Comparison of ENCODE assay signal across 8 cellular contexts in the genomic region with DNA sequence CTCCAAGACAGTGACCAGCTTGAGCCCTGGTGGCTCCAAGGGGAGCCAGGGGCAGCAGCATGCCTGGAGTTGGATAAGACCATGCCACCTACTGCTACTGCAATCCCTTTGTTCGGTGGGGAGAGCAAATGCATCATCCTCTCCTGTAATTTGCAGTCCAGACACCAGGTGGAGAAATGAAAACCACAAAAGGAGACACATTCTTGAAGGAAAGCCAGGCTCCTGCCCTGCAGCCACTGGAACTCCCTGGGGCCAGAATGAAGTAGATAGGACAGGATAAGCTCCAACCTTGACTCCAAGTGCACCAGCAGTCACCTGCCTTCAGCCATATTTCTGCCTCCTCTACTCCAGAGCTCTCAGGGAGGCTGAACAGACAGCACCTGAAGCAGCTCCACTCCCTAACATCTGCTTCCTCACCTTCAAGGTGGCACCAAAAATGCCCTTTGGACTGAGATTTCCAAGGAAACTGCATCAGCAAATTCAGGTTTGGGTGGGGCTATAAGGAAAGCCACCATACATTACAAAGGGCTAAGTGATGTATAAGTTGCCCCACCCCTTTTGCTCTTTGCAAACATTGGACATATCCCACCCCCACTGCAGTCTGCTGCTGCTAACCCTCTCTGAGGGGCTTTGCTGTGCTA.
A peak's percentile ranks its signal among the peaks of the same experiment; 100 is the strongest.
DNase-seq lines count a peak whose midpoint lies in the region; ATAC-seq, FAIRE-seq and TF ChIP-seq lines count a peak whose summit lies in the region.

No MANE protein-coding gene starts in this region.

- H3K4me3 ChIP-seq in AG04449 (ENCODE audit: low read depth, low read length) (no peak overlapping the region), MG63 (no peak overlapping the region), esophagus squamous epithelium (no peak overlapping the region), parathyroid adenoma (ENCODE audit: low read depth, low read length) (no peak overlapping the region), ascending aorta (no peak overlapping the region)

- ATAC-seq in GM21381 (IDR thresholded peaks at IDR 0.05; ENCODE audit: unreplicated experiment): no peak

- H3K27me3 Mint-ChIP-seq in activated CD4-positive, alpha-beta memory T cell treated with anti-CD3 and anti-CD28 coated beads, Interleukin-2, amount 10 ng/mL, durations not matched to agents 7 days and 5 days: no peaks in the 10 kb centered on the region

- H3K4me1 ChIP-seq in esophagus squamous epithelium (peaks cover 0 to 9% (median 0%) of the 10 kb centered on the region in 3 donors), parathyroid adenoma (peaks cover 13% of the 10 kb centered on the region), ascending aorta (no peaks in the 10 kb centered on the region)

- no peaks in the 10 kb centered on the region for H3K79me2 ChIP-seq in parathyroid adenoma

- WGBS in esophagus squamous epithelium, 2 donors: 0% methylated on average over 1 of the region's 1 CpG; no CpG with 5 or more reads in 1 of the 2 donors

- peaks cover 12% of the 10 kb centered on the region for H3K36me3 Mint-ChIP-seq in activated CD4-positive, alpha-beta memory T cell treated with anti-CD3 and anti-CD28 coated beads, Interleukin-2, amount 10 ng/mL, durations not matched to agents 7 days and 5 days (ENCODE audit: low read depth)

- H3K9me3 ChIP-seq in MG63 (no peaks in the 10 kb centered on the region), esophagus squamous epithelium (no peaks in the 10 kb centered on the region), parathyroid adenoma (ENCODE audit: control insufficient read depth, low read length) (no peaks in the 10 kb centered on the region), ascending aorta (no peaks in the 10 kb centered on the region)

- FAIRE-seq in GM12892 (lab: Jason Lieb, UNC): peak; percentile 79

- no peak overlapping the region for H3K9ac ChIP-seq in parathyroid adenoma

- intact Hi-C loops in esophagus squamous epithelium (cut with DNase I): no loop called here
- intact Hi-C loops in ascending aorta (cut with DNase I): no loop called here

- H3K27ac Mint-ChIP-seq in activated CD4-positive, alpha-beta memory T cell treated with anti-CD3 and anti-CD28 coated beads, Interleukin-2, amount 10 ng/mL, durations not matched to agents 7 days and 5 days: no peak overlapping the region

- H3K36me3 ChIP-seq in MG63: no peaks in the 10 kb centered on the region
- no peaks in the 10 kb centered on the region for H3K36me3 ChIP-seq in esophagus squamous epithelium
- H3K36me3 ChIP-seq in parathyroid adenoma (ENCODE audit: control insufficient read depth, insufficient read depth, low read length): no peaks in the 10 kb centered on the region
- H3K36me3 ChIP-seq in ascending aorta: no peaks in the 10 kb centered on the region

- peaks cover 42% of the 10 kb centered on the region for H3K4me1 Mint-ChIP-seq in activated CD4-positive, alpha-beta memory T cell treated with anti-CD3 and anti-CD28 coated beads, Interleukin-2, amount 10 ng/mL, durations not matched to agents 7 days and 5 days

- H3K9me3 Mint-ChIP-seq in activated CD4-positive, alpha-beta memory T cell treated with anti-CD3 and anti-CD28 coated beads, Interleukin-2, amount 10 ng/mL, durations not matched to agents 7 days and 5 days: peaks cover 3% of the 10 kb centered on the region

- POLR2A ChIA-PET in AG04449 (lab: Yijun Ruan, JAX): no interaction called here
- POLR2A ChIA-PET in activated CD4-positive, alpha-beta memory T cell treated with anti-CD3 and anti-CD28 coated beads, Interleukin-2, amount 10 ng/mL, durations not matched to agents 7 days and 5 days (lab: Charles Lee): interaction anchor here (0.7 to 1.0 kb wide), 2 partner anchors 64 to 66 kb away, joined by 3 read pairs; a partner anchor contains a TSS

- H3K27me3 ChIP-seq in MG63 (no peaks in the 10 kb centered on the region), esophagus squamous epithelium (no peaks in the 10 kb centered on the region), parathyroid adenoma (ENCODE audit: control insufficient read depth, insufficient read depth, low read length) (no peaks in the 10 kb centered on the region), ascending aorta (no peaks in the 10 kb centered on the region)

- no peak overlapping the region for H3K4me3 Mint-ChIP-seq in activated CD4-positive, alpha-beta memory T cell treated with anti-CD3 and anti-CD28 coated beads, Interleukin-2, amount 10 ng/mL, durations not matched to agents 7 days and 5 days

- CTCF ChIA-PET in AG04449 (lab: Yijun Ruan, JAX): interaction anchor here (1.5 kb wide), 1 partner anchor 246 kb away, joined by 6 read pairs; no protein-coding TSS in a partner anchor
- CTCF ChIA-PET in activated CD4-positive, alpha-beta memory T cell treated with anti-CD3 and anti-CD28 coated beads, Interleukin-2, amount 10 ng/mL, durations not matched to agents 7 days and 5 days (lab: Charles Lee): interaction anchor here (0.8 to 1.2 kb wide), 2 partner anchors 66 to 244 kb away, joined by 3 to 8 read pairs; no protein-coding TSS in a partner anchor

- H3K27ac ChIP-seq in esophagus squamous epithelium (no peak overlapping the region), parathyroid adenoma (peak overlapping the region; percentile 15), ascending aorta (no peak overlapping the region)

- peak overlapping the region; percentile 83 for H2AFZ ChIP-seq in parathyroid adenoma

- peak; percentile 19 for TF ChIP-seq CTCF in AG04449 (IDR thresholded peaks at IDR 0.05; ENCODE audit: insufficient read depth, low read length, missing control alignments)
- peak in 5 of 6 experiments; percentile 35 to 76 (median 51) for TF ChIP-seq CTCF in esophagus squamous epithelium (IDR thresholded peaks at IDR 0.05)
- TF ChIP-seq CTCF in parathyroid adenoma (IDR thresholded peaks at IDR 0.05): peak; percentile 75
- peak in 1 of 3 experiments; percentile 10 for TF ChIP-seq CTCF in ascending aorta (IDR thresholded peaks at IDR 0.05)

- H3K4me2 ChIP-seq in parathyroid adenoma (ENCODE audit: low read length): no peak overlapping the region

- TF ChIP-seq POLR2A in GM12892 (IDR thresholded peaks at IDR 0.05; ENCODE audit: low read depth, low read length): no peak
- no peak for TF ChIP-seq POLR2A in esophagus squamous epithelium (IDR thresholded peaks at IDR 0.05)

- DNase-seq in AG04449 (ENCODE audit: low read depth, low spot score) (no peak), GM12892 (ENCODE audit: insufficient read length) (peak; percentile 23), MG63 (peak; percentile 42), esophagus squamous epithelium (lab: John Stamatoyannopoulos, UW) (no peak), ascending aorta (ENCODE audit: low spot score in 2 of 2) (no peak)
- peak; percentile 51 for DNase-seq in activated CD4-positive, alpha-beta memory T cell treated with anti-CD3 and anti-CD28 coated beads, Interleukin-2, amount 10 ng/mL, durations not matched to agents 7 days and 5 days

Comparison
In these comparisons a context has a peak if more than half of its experiments do, and no peak if none do; other contexts are left out.
1. DNase-seq: peak in GM12892 (single experiment), MG63 (single experiment) and activated CD4-positive, alpha-beta memory T cell treated with anti-CD3 and anti-CD28 coated beads, Interleukin-2, amount 10 ng/mL, durations not matched to agents 7 days and 5 days (single experiment); none in AG04449 (single experiment), esophagus squamous epithelium (single experiment) and ascending aorta (0 of 2).